8 cellular contexts compared by ENCODE assay signal in the genomic region with DNA sequence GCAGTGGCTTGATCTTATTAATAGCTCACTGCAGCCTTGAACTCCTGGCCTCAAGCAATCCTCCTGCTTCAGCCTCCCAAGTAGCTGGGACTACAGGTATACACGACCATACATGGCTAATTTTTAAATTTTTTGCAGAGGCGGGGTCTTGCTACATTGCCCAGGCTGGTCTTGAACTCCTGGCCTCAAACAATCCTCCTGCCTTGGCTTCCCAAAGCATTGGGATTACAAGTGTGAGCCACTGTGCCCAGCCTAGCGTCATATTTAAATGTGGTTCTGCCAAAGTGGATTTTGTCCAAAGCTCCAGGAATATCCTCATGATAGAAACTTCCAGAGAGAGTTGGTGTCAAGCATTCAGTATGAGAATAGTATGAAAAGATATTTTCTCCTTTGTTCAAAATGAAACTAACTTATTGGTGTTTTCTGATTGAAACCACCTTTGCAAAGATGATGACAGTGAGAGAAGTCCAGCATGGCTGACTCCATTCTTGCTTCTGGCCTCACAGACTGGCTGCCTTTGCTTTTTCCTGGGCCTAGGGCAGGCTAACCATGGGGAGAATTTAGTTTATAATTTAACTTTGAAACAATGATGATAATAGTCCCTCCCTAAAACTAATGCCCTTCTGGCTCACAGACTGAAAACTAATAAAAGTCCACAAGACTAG.
DNase-seq lines count a peak whose midpoint lies in the region; ATAC-seq and TF ChIP-seq lines count a peak whose summit lies in the region.
"Had no signal": no experiment of that assay in that cellular context is flagged by ENCODE, and none has a peak within 500 bp of the region (broad histone marks: within the 10 kb centered on the region; RNA-seq: fewer than 3 reads in every experiment).

No MANE protein-coding gene starts in this region.

- peak overlapping the region; percentile 57 for H3K27ac ChIP-seq in Panc1 (ENCODE audit: low read length)
- peak overlapping the region; percentile 93 for H3K27ac ChIP-seq in mesenchymal stem cell (ENCODE audit: low read length, poor library complexity, severe bottlenecking)
- no peak overlapping the region for H3K27ac ChIP-seq in ovary

- H3K4me2 ChIP-seq in mesenchymal stem cell (ENCODE audit: low read length, poor library complexity, severe bottlenecking), result no peak overlapping the region

- ATAC-seq in GM18858 (IDR thresholded peaks at IDR 0.05; ENCODE audit: unreplicated experiment) (peak; percentile 1), GM21825 (IDR thresholded peaks at IDR 0.05; ENCODE audit: unreplicated experiment) (peak; percentile 23), Panc1 (no peak)

- no peak overlapping the region for H4K8ac ChIP-seq in mesenchymal stem cell (ENCODE audit: low read length)

- H2AFZ ChIP-seq in mesenchymal stem cell (ENCODE audit: low read depth, low read length), result no peak overlapping the region

- no peak overlapping the region for H2BK120ac ChIP-seq in mesenchymal stem cell (ENCODE audit: low read depth, low read length)

- in situ Hi-C loops in Panc1 (cut with HindIII; ENCODE audit: low pct_unique_long_range_greater_than_20kb, low sequenced_read_pairs), result no loop called here

- peak overlapping the region; percentile 57 for H3K9ac ChIP-seq in mesenchymal stem cell (ENCODE audit: low read length)

- H2BK15ac ChIP-seq in mesenchymal stem cell (ENCODE audit: low read depth, poor library complexity, severe bottlenecking), result no peak overlapping the region

- peak overlapping the region; percentile 31 for H2BK5ac ChIP-seq in mesenchymal stem cell (ENCODE audit: low read depth, low read length, poor library complexity, severe bottlenecking)

- H2AK5ac ChIP-seq in mesenchymal stem cell (ENCODE audit: low read length, severe bottlenecking), result peak overlapping the region; percentile 95

- H4K91ac ChIP-seq in mesenchymal stem cell (ENCODE audit: low read length), result no peak overlapping the region

- CTCF ChIA-PET in Panc1 (lab: Charles Lee), result no interaction called here

- no TSS peak for BruUV-seq in Panc1 (replicated peaks; lab: Mats Ljungman, UMichigan)

- H3K79me1 ChIP-seq in mesenchymal stem cell (replicated peaks; ENCODE audit: low read length, poor library complexity, severe bottlenecking), result peaks cover 5% of the 10 kb centered on the region

- H2BK12ac ChIP-seq in mesenchymal stem cell (ENCODE audit: low read length in 2 of 2), result no peak overlapping the region

- POLR2A ChIA-PET in Panc1 (lab: Charles Lee), result no interaction called here

- H3K27me3 ChIP-seq in Panc1 (ENCODE audit: control insufficient read depth, insufficient read depth, low read length), result no peaks in the 10 kb centered on the region
- no peaks in the 10 kb centered on the region for H3K27me3 ChIP-seq in mesenchymal stem cell (ENCODE audit: control insufficient read depth in 1 of 2, insufficient read depth in 1 of 2, low read length in 2 of 2)
- no peaks in the 10 kb centered on the region for H3K27me3 ChIP-seq in ovary

- H3K9me3 ChIP-seq in Panc1 (ENCODE audit: control insufficient read depth, insufficient read depth, low read depth, low read length), result no peaks in the 10 kb centered on the region
- H3K9me3 ChIP-seq in mesenchymal stem cell (ENCODE audit: control insufficient read depth, low read length), result no peaks in the 10 kb centered on the region
- H3K9me3 ChIP-seq in ovary, result peaks cover 0 to 3% of the 10 kb centered on the region in 2 donors

- TF ChIP-seq POLR2A in ovary (IDR thresholded peaks at IDR 0.05), result no peak

- WGBS in mesenchymal stem cell, result 96% methylated on average over 3 of the region's 3 CpGs
- WGBS in ovary, 3 donors, result 90 to 96% (median 91%) methylated on average over 3 of the region's 3 CpGs

- no peak for DNase-seq in Panc1 (ENCODE audit: low read depth, low spot score)
- no peak for DNase-seq in mesenchymal stem cell
- DNase-seq in NCI-H524 (lab: John Stamatoyannopoulos, UW), result no peak
- no peak for DNase-seq in ovary
- no peak for DNase-seq in NCI-H1105 (lab: John Stamatoyannopoulos, UW)
- DNase-seq: NCI-H774 had no signal

- no peak overlapping the region for H3K23ac ChIP-seq in mesenchymal stem cell (ENCODE audit: low read length in 2 of 2)

- TF ChIP-seq CTCF in Panc1 (IDR thresholded peaks at IDR 0.05) (no peak), ovary (IDR thresholded peaks at IDR 0.05) (no peak)

- H3K4me3 ChIP-seq in Panc1 (ENCODE audit: low read depth in 2 of 2, low read length in 2 of 2), result no peak overlapping the region
- peak overlapping the region in 1 of 2 experiments; percentile 7 for H3K4me3 ChIP-seq in mesenchymal stem cell (ENCODE audit: insufficient read depth in 1 of 2, low read depth in 1 of 2, low read length in 2 of 2)
- H3K4me3 ChIP-seq in ovary, result no peak overlapping the region

- H3K18ac ChIP-seq in mesenchymal stem cell (ENCODE audit: low read depth in 1 of 2, low read length in 2 of 2), result peak overlapping the region in 1 of 2 experiments; percentile 67

- intact Hi-C loops in Panc1 (cut with micrococcal nuclease; ENCODE audit: unreplicated experiment) (no loop called here), ovary (cut with DNase I) (no loop called here)

- no peak overlapping the region for H3K4ac ChIP-seq in mesenchymal stem cell (ENCODE audit: low read depth in 1 of 2, low read length in 2 of 2)

- peak overlapping the region in 1 of 2 experiments; percentile 32 for H3K14ac ChIP-seq in mesenchymal stem cell (ENCODE audit: low read length in 2 of 2)

- no peak for TF ChIP-seq EP300 in ovary (IDR thresholded peaks at IDR 0.05)

- H3K4me1 ChIP-seq in Panc1 (ENCODE audit: control insufficient read depth, insufficient read depth, low read length), result peaks cover 4% of the 10 kb centered on the region; the same call in 1 of the 2 replicates
- H3K4me1 ChIP-seq in mesenchymal stem cell (ENCODE audit: control insufficient read depth, insufficient read depth, low read depth, low read length), result peaks cover 5% of the 10 kb centered on the region
- no peaks in the 10 kb centered on the region for H3K4me1 ChIP-seq in ovary (ENCODE audit: insufficient read depth)

- no peaks in the 10 kb centered on the region for H3K36me3 ChIP-seq in Panc1 (ENCODE audit: control insufficient read depth, insufficient read depth, low read length)
- H3K36me3 ChIP-seq in mesenchymal stem cell (ENCODE audit: control insufficient read depth in 1 of 2, insufficient read depth in 2 of 2, low read depth in 1 of 2, low read length in 2 of 2), result peaks cover 12 to 17% of the 10 kb centered on the region in 2 experiments
- no peaks in the 10 kb centered on the region for H3K36me3 ChIP-seq in ovary

Comparison
In these comparisons a context has a peak if more than half of its experiments do, and no peak if none do; other contexts are left out.
1. H3K27ac ChIP-seq: peak in Panc1 (single experiment) and mesenchymal stem cell (single experiment); none in ovary (0 of 2).